In the genomic region with DNA sequence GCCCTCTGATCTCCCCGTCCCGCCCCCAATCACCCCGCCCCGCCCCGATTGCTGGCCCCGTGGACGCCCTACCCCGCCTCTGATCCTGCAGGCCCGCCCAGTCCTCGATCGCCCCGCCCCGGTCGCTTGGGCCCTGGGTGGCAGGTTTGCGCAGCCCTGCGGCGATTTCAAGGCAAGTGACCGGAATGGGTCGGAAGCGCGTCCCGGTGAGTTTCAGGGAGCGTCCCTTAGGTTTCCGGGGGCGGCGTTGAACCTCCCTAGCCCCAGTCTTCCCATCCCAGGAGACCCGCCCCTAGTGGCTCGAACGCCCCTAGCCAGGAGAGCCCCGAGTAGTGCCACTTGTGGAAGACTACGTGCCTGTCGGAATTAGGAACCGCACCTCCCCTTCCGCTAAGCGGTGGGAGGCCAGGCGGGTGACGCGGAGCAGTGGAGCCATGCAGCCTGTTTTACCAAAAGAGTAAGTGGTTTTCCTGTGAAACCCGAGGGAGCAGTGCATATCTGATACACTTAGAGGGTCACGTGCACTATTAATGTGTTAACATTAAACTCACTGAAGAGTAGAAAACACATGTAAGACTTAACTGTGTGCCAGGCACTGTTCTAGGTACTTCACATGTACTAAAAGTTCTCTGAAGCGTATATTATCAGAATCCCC, we compare ENCODE assay signal across 8 cellular contexts. TPM values are rescaled to one million over a fixed set of nuclear protein-coding genes. Genes with fewer than 3 reads are reported as not detected.
DNase-seq lines count a peak whose midpoint lies in the region; ATAC-seq and TF ChIP-seq lines count a peak whose summit lies in the region.

No MANE protein-coding gene starts in this region.

- no peak overlapping the region for H3K27ac ChIP-seq in AG04450 (ENCODE audit: low read depth, low read length)

- peak overlapping the region; percentile 66 for H3K4me3 ChIP-seq in AG04450 (ENCODE audit: low read depth, low read length)

- peak; percentile 26; the same call in 1 of the 2 replicates for TF ChIP-seq CTCF in AG04450 (IDR thresholded peaks at IDR 0.05; ENCODE audit: low read depth, low read length)

- no peaks in the 10 kb centered on the region; the same call in 1 of the 2 replicates for H3K9me3 ChIP-seq in AG04450 (ENCODE audit: control insufficient read depth, insufficient read depth, low read length)

- ATAC-seq in GM18858 (IDR thresholded peaks at IDR 0.05; ENCODE audit: unreplicated experiment) (peak; percentile 61), HG03066 (IDR thresholded peaks at IDR 0.05; ENCODE audit: low read depth, unreplicated experiment) (peak; percentile 72)
- ATAC-seq in activated CD4-positive, CD25-positive, alpha-beta regulatory T cell treated with anti-CD3 and anti-CD28 coated beads, Interleukin-2, amount 50 U/mL, for 24 hours: peak; percentile 92 to 93

- H3K27me3 ChIP-seq in AG04450 (ENCODE audit: control insufficient read depth, insufficient read depth, low read length): peaks cover 5% of the 10 kb centered on the region

- DNase-seq in AG04450 (ENCODE audit: low read depth, low spot score): no peak
- DNase-seq in NCI-H2227 treated with DMSO at 0.1 percent for 48 hours (lab: John Stamatoyannopoulos, UW): peak; percentile 3
- peak; percentile 39 for DNase-seq in cerebellum (ENCODE audit: low spot score)
- DNase-seq in kidney tubule cell (ENCODE audit: low spot score): peak; percentile 95
- peak; percentile 75 to 91 (median 82) for DNase-seq in stimulated activated CD4-positive, alpha-beta T cell treated with anti-CD3 and anti-CD28 coated beads, Interleukin-1b, Interleukin-23, amount 100 ng/mL, for 24 hours (ENCODE audit: low read depth in 4 of 4, low spot score in 1 of 4)

- CTCF ChIA-PET in AG04450 (lab: Charles Lee): no interaction called here

- POLR2A ChIA-PET in AG04450 (lab: Yijun Ruan, JAX): no interaction called here

RNA-seq across cellular contexts. Expression of a gene that starts 0.3 kb away (rescaled TPM):
- 0.17 and 0.21 TPM in 2 replicates for polyA plus RNA-seq in AG04450 (2011; rRNA removed)
- 0.35 and 0.60 TPM in 2 replicates for polyA minus RNA-seq in AG04450 (2011; rRNA and poly(A)+ RNA removed)
- total RNA-seq in cerebellum: 0.73 TPM
